In the genomic region with DNA sequence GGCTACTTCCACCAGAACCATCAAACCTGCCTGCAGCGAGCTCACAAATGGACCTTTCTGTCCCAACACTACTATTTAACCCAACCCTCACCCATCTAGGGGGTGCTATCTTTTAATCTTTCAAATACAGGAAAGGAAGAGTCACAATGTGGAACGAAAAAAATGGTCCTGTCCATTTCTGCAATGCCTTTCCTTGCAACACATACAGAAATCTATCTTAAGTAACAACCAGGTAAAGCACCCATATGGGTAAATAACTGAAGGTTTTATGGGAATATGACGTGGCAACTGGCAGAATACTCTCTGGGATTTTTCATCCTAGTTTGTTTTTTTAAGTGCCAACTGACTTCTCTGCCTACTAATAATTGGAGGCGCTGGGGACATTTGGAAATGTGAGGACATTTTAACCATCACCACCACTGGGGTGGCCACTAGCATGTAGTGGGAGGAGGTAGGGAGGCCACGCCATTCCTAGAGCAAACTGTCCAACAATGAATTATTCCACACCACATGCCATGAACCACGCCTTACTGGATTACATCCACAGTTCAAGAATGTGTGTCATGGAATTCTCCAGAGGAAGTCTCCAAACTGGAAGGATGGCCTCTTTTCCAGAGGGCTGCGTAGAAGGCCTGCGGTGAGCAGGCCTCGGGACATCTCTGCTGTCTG, we compare ENCODE assay signal across 1 cellular context.
TF ChIP-seq lines count a peak whose summit lies in the region.

No MANE protein-coding gene starts in this region.

TF ChIP-seq in Ishikawa, 13 proteins besides CTCF, POLR2A, EP300 and RAD21 (continued from another document):
- TF ChIP-seq, protein P1, sequence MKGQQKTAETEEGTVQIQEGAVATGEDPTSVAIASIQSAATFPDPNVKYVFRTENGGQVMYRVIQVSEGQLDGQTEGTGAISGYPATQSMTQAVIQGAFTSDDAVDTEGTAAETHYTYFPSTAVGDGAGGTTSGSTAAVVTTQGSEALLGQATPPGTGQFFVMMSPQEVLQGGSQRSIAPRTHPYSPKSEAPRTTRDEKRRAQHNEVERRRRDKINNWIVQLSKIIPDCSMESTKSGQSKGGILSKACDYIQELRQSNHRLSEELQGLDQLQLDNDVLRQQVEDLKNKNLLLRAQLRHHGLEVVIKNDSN (IDR thresholded peaks at IDR 0.05) = peak; percentile 23; the same call in 1 of the 2 replicates
TF ChIP-seq in Ishikawa: peak in this region for 5.
